Comparison of ENCODE assay signal across 30 cellular contexts in genomic region chr5:74184649-74185048, GRCh38.
DNase-seq lines count a peak whose midpoint lies in the region; ATAC-seq and TF ChIP-seq lines count a peak whose summit lies in the region.
"Had no signal": no experiment of that assay in that cellular context is flagged by ENCODE, and none has a peak within 500 bp of the region (broad histone marks: within the 10 kb centered on the region; RNA-seq: fewer than 3 reads in every experiment).

No MANE protein-coding gene starts in this region.

- H3K9ac ChIP-seq in subcutaneous abdominal adipose tissue (ENCODE audit: low read length in 5 of 5): no peak overlapping the region

- no peak overlapping the region for H3K4me3 Mint-ChIP-seq in glutamatergic neuron (ENCODE audit: unreplicated experiment)
- H3K4me3 Mint-ChIP-seq in nephron: no peak overlapping the region
- H3K4me3 Mint-ChIP-seq: CD14-positive monocyte; CD8-positive, alpha-beta memory T cell; GM23338; HFFc6 had no signal

- H3K27me3 Mint-ChIP-seq in glutamatergic neuron (ENCODE audit: unreplicated experiment): peaks cover 2% of the 10 kb centered on the region
- H3K27me3 Mint-ChIP-seq in nephron (ENCODE audit: low read depth): peaks cover 3% of the 10 kb centered on the region

- H3K27ac ChIP-seq in subcutaneous abdominal adipose tissue (ENCODE audit: low read depth, low read length): peak overlapping the region; percentile 46
- H3K27ac ChIP-seq: RWPE1 had no signal

- intact Hi-C loops in Right ventricle myocardium inferior (cut with DNase I) (no loop called here), cardiac septum (cut with DNase I) (no loop called here)

- H3K4me1 ChIP-seq in subcutaneous abdominal adipose tissue (ENCODE audit: control insufficient read depth in 5 of 5, insufficient read depth in 5 of 5, low read length in 5 of 5): peaks cover 13 to 26% (median 19%) of the 10 kb centered on the region in 5 donors

- TF ChIP-seq CTCF in glutamatergic neuron (IDR thresholded peaks at IDR 0.05; ENCODE audit: partially characterized antibody, unreplicated experiment) (no peak), nephron (IDR thresholded peaks at IDR 0.05; ENCODE audit: unreplicated experiment in 3 of 3) (no peak)

- H3K27ac Mint-ChIP-seq in glutamatergic neuron (ENCODE audit: unreplicated experiment) (peak overlapping the region; percentile 80), nephron (peak overlapping the region in 2 of 3 experiments; percentile 80 to 82)
- H3K27ac Mint-ChIP-seq: GM23338, HFFc6 had no signal

- peaks cover 2% of the 10 kb centered on the region for H3K36me3 Mint-ChIP-seq in glutamatergic neuron (ENCODE audit: unreplicated experiment)
- no peaks in the 10 kb centered on the region for H3K36me3 Mint-ChIP-seq in nephron (ENCODE audit: low read depth)
- H3K36me3 Mint-ChIP-seq: CD14-positive monocyte; CD8-positive, alpha-beta memory T cell had no signal

- no peak overlapping the region for H3K4me3 ChIP-seq in subcutaneous abdominal adipose tissue (ENCODE audit: low read depth in 1 of 5, low read length in 5 of 5)
- H3K4me3 ChIP-seq: GM23338, HAP-1, MG63 had no signal

- H3K36me3 ChIP-seq in subcutaneous abdominal adipose tissue (ENCODE audit: control insufficient read depth in 5 of 5, insufficient read depth in 5 of 5, low read length in 5 of 5): no peaks in the 10 kb centered on the region
- H3K36me3 ChIP-seq: BE2C, HAP-1, MG63 had no signal

- peaks cover 0 to 6% (median 0%) of the 10 kb centered on the region in 5 donors for H3K9me3 ChIP-seq in subcutaneous abdominal adipose tissue (ENCODE audit: control insufficient read depth in 5 of 5, low read length in 5 of 5)
- H3K9me3 ChIP-seq: BE2C, HAP-1 had no signal

- H3K4me1 Mint-ChIP-seq in glutamatergic neuron (ENCODE audit: low read depth, unreplicated experiment) (peaks cover 39% of the 10 kb centered on the region), nephron (peaks cover 64% of the 10 kb centered on the region)
- H3K4me1 Mint-ChIP-seq: CD14-positive monocyte had no signal

- DNase-seq in Right ventricle myocardium inferior (ENCODE audit: missing footprints) (no peak), cardiac septum (ENCODE audit: low spot score) (no peak), glutamatergic neuron (no peak), NCI-H748 treated with DMSO at 0.1 percent for 48 hours (lab: John Stamatoyannopoulos, UW) (no peak), germinal center (ENCODE audit: low spot score) (no peak)
- DNase-seq: 8988T; ACHN; CD8-positive, alpha-beta memory T cell; DMS 273 treated with DMSO at 0.1 percent for 48 hours; DMS79; EL; GDM1; HFFc6; IMR-90; KG1; MG63; NCI-H1105 treated with DMSO at 0.1 percent for 48 hours; NCI-H146; NCI-H1930; NCI-H446; NCI-H526; SIG-M5 had no signal

- H3K9me3 Mint-ChIP-seq in glutamatergic neuron (ENCODE audit: unreplicated experiment): peaks cover 3% of the 10 kb centered on the region
- H3K9me3 Mint-ChIP-seq in nephron: peaks cover 6% of the 10 kb centered on the region
- H3K9me3 Mint-ChIP-seq: GM23338, HFFc6 had no signal

- peak; percentile 70 for ATAC-seq in Right ventricle myocardium inferior
- ATAC-seq in HG02642 (IDR thresholded peaks at IDR 0.05; ENCODE audit: poor library complexity, unreplicated experiment): no peak
- ATAC-seq: GM23338 had no signal

- H3K27me3 ChIP-seq in subcutaneous abdominal adipose tissue (ENCODE audit: control insufficient read depth in 5 of 5, insufficient read depth in 4 of 5, low read length in 5 of 5): no peaks in the 10 kb centered on the region
- H3K27me3 ChIP-seq: BE2C, MG63 had no signal
